16 cellular contexts compared by ENCODE assay signal in genomic region chr3:42266085-42266484, GRCh38. TPM values are rescaled to one million over a fixed set of nuclear protein-coding genes. Genes with fewer than 3 reads are reported as not detected.
"Had no signal": no experiment of that assay in that cellular context is flagged by ENCODE, and none has a peak within 500 bp of the region (broad histone marks: within the 10 kb centered on the region; RNA-seq: fewer than 3 reads in every experiment).

Gene CCK (minus strand): TSS chr3:42266185. CDS start chr3:42263630, 2,555 bp downstream.

- DNase-seq: activated CD4-positive, alpha-beta T cell treated with anti-CD3 and anti-CD28 coated beads, Interleukin-2, amount 50 U/mL, for 1 hour; activated naive CD4-positive, alpha-beta T cell treated with anti-CD3 and anti-CD28 coated beads for 36 hours; caudate nucleus; colonic mucosa; esophagus squamous epithelium; kidney glomerular epithelial cell; substantia nigra; T-helper 1 cell; T1000; transverse colon had no signal

- H3K27ac ChIP-seq: colonic mucosa, esophagus squamous epithelium, neural progenitor cell, parathyroid adenoma, transverse colon, vagina had no signal

- H3K79me2 ChIP-seq: parathyroid adenoma had no signal

- H3K27ac Mint-ChIP-seq: activated naive CD4-positive, alpha-beta T cell treated with anti-CD3 and anti-CD28 coated beads for 36 hours; neural progenitor cell; stimulated activated effector memory CD8-positive, alpha-beta T cell treated with anti-CD3 and anti-CD28 coated beads, Interleukin-12 subunit alpha, Interleukin-12 subunit beta, amount 100 ng/mL, for 72 hours had no signal

- H3K9ac ChIP-seq: neural progenitor cell, parathyroid adenoma had no signal

- H3K4me3 ChIP-seq: colonic mucosa, neural progenitor cell, vagina had no signal

- H3K9me3 ChIP-seq: colonic mucosa, esophagus squamous epithelium, transverse colon, vagina had no signal

- H3K4me2 ChIP-seq: neural progenitor cell had no signal

- H3K36me3 ChIP-seq: colonic mucosa, esophagus squamous epithelium, neural progenitor cell, transverse colon, vagina had no signal

- H3K27me3 ChIP-seq: vagina had no signal

- ATAC-seq: activated CD4-positive, CD25-positive, alpha-beta regulatory T cell treated with anti-CD3 and anti-CD28 coated beads, Interleukin-2, amount 50 U/mL, for 24 hours; stimulated activated effector memory CD8-positive, alpha-beta T cell treated with anti-CD3 and anti-CD28 coated beads, Interleukin-12 subunit alpha, Interleukin-12 subunit beta, amount 100 ng/mL, for 72 hours had no signal

- H3K4me1 ChIP-seq: colonic mucosa, parathyroid adenoma had no signal

- H3K9me3 Mint-ChIP-seq: stimulated activated effector memory CD8-positive, alpha-beta T cell treated with anti-CD3 and anti-CD28 coated beads, Interleukin-12 subunit alpha, Interleukin-12 subunit beta, amount 100 ng/mL, for 72 hours had no signal

- H2AFZ ChIP-seq: neural progenitor cell, parathyroid adenoma had no signal

- H3K36me3 Mint-ChIP-seq: neural progenitor cell; stimulated activated effector memory CD8-positive, alpha-beta T cell treated with anti-CD3 and anti-CD28 coated beads, Interleukin-12 subunit alpha, Interleukin-12 subunit beta, amount 100 ng/mL, for 72 hours had no signal

- H3K4me3 Mint-ChIP-seq: neural progenitor cell; stimulated activated effector memory CD8-positive, alpha-beta T cell treated with anti-CD3 and anti-CD28 coated beads, Interleukin-12 subunit alpha, Interleukin-12 subunit beta, amount 100 ng/mL, for 72 hours had no signal

RNA-seq across cellular contexts. Expression of gene CCK, which starts in this region (rescaled TPM):
- total RNA-seq: activated CD8-positive, alpha-beta memory T cell treated with anti-CD3 and anti-CD28 coated beads for 36 hours; activated naive CD4-positive, alpha-beta T cell treated with anti-CD3 and anti-CD28 coated beads for 36 hours; colonic mucosa; vagina had no signal
